ENCODE assay signal across 1 cellular context in the genomic region with DNA sequence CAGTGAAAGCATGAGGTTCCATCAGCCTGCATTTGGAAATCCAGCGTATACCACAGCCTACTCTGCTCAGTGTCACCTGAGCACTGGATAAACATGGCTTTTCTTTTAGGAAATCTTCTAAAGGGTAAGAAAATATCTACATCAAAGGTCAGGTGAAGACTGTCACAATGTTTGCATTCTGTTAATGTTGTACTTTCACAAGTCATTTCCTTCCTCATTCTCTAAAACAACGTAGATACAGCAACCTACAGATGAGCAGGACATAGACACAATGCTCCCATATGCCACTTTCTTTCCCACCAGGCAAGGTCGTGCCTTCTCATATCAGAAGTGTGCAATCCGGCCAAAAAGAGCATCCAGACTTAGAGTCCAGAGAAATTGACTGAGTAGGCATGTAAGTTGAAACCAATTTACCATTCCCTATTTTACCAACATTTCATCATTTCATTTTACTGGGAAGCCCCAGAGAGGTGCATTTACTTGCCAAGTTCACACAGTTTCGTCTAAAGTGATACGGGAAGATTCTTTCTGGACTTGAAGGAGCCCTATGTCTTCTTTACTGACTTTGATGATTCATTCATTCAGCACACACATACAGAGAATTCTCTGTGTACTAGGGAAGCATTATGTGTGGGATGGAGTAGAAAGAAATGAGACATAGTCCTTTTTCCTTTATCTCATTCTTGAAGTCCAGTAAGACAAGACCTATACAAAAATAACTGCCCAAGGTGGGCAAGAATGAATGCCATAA.
TF ChIP-seq lines count a peak whose summit lies in the region.

No MANE protein-coding gene starts in this region.

TF ChIP-seq in IMR-90, 13 proteins besides CTCF, POLR2A, EP300 and RAD21 (continued from another document):
- no peak for TF ChIP-seq NFE2L2 (IDR thresholded peaks at IDR 0.05; ENCODE audit: low read depth, low read length)
- TF ChIP-seq RFX5 (IDR thresholded peaks at IDR 0.05; ENCODE audit: low read depth, low read length) = no peak
- TF ChIP-seq, protein P1, sequence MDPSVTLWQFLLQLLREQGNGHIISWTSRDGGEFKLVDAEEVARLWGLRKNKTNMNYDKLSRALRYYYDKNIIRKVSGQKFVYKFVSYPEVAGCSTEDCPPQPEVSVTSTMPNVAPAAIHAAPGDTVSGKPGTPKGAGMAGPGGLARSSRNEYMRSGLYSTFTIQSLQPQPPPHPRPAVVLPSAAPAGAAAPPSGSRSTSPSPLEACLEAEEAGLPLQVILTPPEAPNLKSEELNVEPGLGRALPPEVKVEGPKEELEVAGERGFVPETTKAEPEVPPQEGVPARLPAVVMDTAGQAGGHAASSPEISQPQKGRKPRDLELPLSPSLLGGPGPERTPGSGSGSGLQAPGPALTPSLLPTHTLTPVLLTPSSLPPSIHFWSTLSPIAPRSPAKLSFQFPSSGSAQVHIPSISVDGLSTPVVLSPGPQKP (IDR thresholded peaks at IDR 0.05; ENCODE audit: borderline replicate concordance, low read depth, low read length) = no peak
- TF ChIP-seq MXI1 (IDR thresholded peaks at IDR 0.05; ENCODE audit: borderline replicate concordance, low read depth, low read length) = no peak
- TF ChIP-seq BHLHE40 (IDR thresholded peaks at IDR 0.05; ENCODE audit: low read depth, low read length) = no peak
- no peak for TF ChIP-seq MAZ (IDR thresholded peaks at IDR 0.05; ENCODE audit: borderline replicate concordance, low read depth, low read length)
TF ChIP-seq in IMR-90: peak in this region for 0.
